Comparison of ENCODE assay signal across 15 cellular contexts in the genomic region with DNA sequence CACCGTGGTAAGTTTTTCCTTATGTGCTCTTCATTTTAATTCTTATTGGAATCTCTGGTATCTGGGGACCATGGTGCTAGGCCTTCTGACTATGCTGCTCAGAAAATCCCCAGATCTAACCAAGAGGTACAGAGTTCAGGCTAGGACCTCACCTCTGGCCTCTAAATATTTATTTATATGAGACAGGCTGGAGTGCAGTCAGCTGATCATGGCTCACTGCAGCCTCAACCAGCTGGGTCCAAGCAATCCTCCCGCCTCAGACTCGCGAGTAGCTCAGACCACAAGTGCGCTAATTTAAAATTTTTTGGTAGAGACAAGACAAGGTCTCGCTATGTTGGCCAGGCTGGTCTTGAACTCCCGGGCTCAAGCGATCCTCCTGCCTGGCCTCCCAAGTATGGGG. TPM values are rescaled to one million over a fixed set of nuclear protein-coding genes. Genes with fewer than 3 reads are reported as not detected.
DNase-seq lines count a peak whose midpoint lies in the region; ATAC-seq and TF ChIP-seq lines count a peak whose summit lies in the region.
"Had no signal": no experiment of that assay in that cellular context is flagged by ENCODE, and none has a peak within 500 bp of the region (broad histone marks: within the 10 kb centered on the region; RNA-seq: fewer than 3 reads in every experiment).

No MANE protein-coding gene starts in this region.

- no peak overlapping the region for H3K9ac ChIP-seq in colonic mucosa (ENCODE audit: low read depth in 2 of 2, low read length in 2 of 2)

- no peaks in the 10 kb centered on the region; the same call in 1 of the 2 replicates for H3K36me3 ChIP-seq in MG63
- no peaks in the 10 kb centered on the region for H3K36me3 ChIP-seq in colonic mucosa
- H3K36me3 ChIP-seq: BE2C, HAP-1 had no signal

- no peaks in the 10 kb centered on the region for H3K9me3 ChIP-seq in MG63
- H3K9me3 ChIP-seq in colonic mucosa: no peaks in the 10 kb centered on the region
- H3K9me3 ChIP-seq: A549, BE2C, Caco-2, HAP-1 had no signal

- H3K27me3 Mint-ChIP-seq in chondrocyte (ENCODE audit: low read depth): no peaks in the 10 kb centered on the region
- no peaks in the 10 kb centered on the region for H3K27me3 Mint-ChIP-seq in mesothelial cell of epicardium (ENCODE audit: low read depth)
- no peaks in the 10 kb centered on the region for H3K27me3 Mint-ChIP-seq in progenitor cell of endocrine pancreas

- H3K27ac Mint-ChIP-seq in chondrocyte (ENCODE audit: unreplicated experiment) (peak overlapping the region; percentile 54), mesothelial cell of epicardium (peak overlapping the region; percentile 71), progenitor cell of endocrine pancreas (peak overlapping the region; percentile 54)
- H3K27ac Mint-ChIP-seq: CD8-positive, alpha-beta memory T cell had no signal

- no peaks in the 10 kb centered on the region for H3K4me1 ChIP-seq in colonic mucosa
- H3K4me1 ChIP-seq: A549, BE2C, Caco-2, HAP-1 had no signal

- peaks cover 6% of the 10 kb centered on the region for H3K36me3 Mint-ChIP-seq in chondrocyte (ENCODE audit: low read depth)
- H3K36me3 Mint-ChIP-seq in mesothelial cell of epicardium: no peaks in the 10 kb centered on the region
- H3K36me3 Mint-ChIP-seq in progenitor cell of endocrine pancreas (ENCODE audit: insufficient read depth): no peaks in the 10 kb centered on the region
- H3K36me3 Mint-ChIP-seq: CD8-positive, alpha-beta memory T cell had no signal

- intact Hi-C loops in colonic mucosa (cut with DNase I): no loop called here

- H3K4me1 Mint-ChIP-seq in chondrocyte (ENCODE audit: low read depth) (peaks cover 4% of the 10 kb centered on the region), mesothelial cell of epicardium (peaks cover 57% of the 10 kb centered on the region), progenitor cell of endocrine pancreas (ENCODE audit: low read depth) (peaks cover 65% of the 10 kb centered on the region)
- H3K4me1 Mint-ChIP-seq: CD8-positive, alpha-beta memory T cell had no signal

- H3K27me3 ChIP-seq in MG63 (no peaks in the 10 kb centered on the region), colonic mucosa (no peaks in the 10 kb centered on the region)

- no peak overlapping the region for H3K4me3 ChIP-seq in MG63
- H3K4me3 ChIP-seq in colonic mucosa: no peak overlapping the region
- H3K4me3 ChIP-seq: A549, HAP-1 had no signal

- DNase-seq in chondrocyte (ENCODE audit: low spot score) (no peak), mesothelial cell of epicardium (ENCODE audit: low spot score in 2 of 2, unreplicated experiment in 2 of 2) (no peak), progenitor cell of endocrine pancreas (ENCODE audit: low spot score, unreplicated experiment) (no peak), MG63 (no peak), colonic mucosa (no peak)
- DNase-seq: BE2C; Caco-2; CD8-positive, alpha-beta memory T cell; DND-41; GF-D8; GOT3 had no signal

- no peak overlapping the region for H3K4me3 Mint-ChIP-seq in chondrocyte (ENCODE audit: unreplicated experiment)
- H3K4me3 Mint-ChIP-seq in mesothelial cell of epicardium: no peak overlapping the region
- H3K4me3 Mint-ChIP-seq in progenitor cell of endocrine pancreas (ENCODE audit: low read depth): no peak overlapping the region
- H3K4me3 Mint-ChIP-seq: CD8-positive, alpha-beta memory T cell had no signal

- no peaks in the 10 kb centered on the region for H3K9me3 Mint-ChIP-seq in chondrocyte (ENCODE audit: low read depth)
- H3K9me3 Mint-ChIP-seq in mesothelial cell of epicardium: no peaks in the 10 kb centered on the region
- no peaks in the 10 kb centered on the region for H3K9me3 Mint-ChIP-seq in progenitor cell of endocrine pancreas (ENCODE audit: low read depth)
- H3K9me3 Mint-ChIP-seq: CD8-positive, alpha-beta memory T cell had no signal

- ATAC-seq in GM21515 (IDR thresholded peaks at IDR 0.05; ENCODE audit: unreplicated experiment): no peak
- ATAC-seq in GM18502 (IDR thresholded peaks at IDR 0.05; ENCODE audit: poor library complexity, unreplicated experiment): no peak
- ATAC-seq: A549 had no signal

- TF ChIP-seq CTCF in chondrocyte (IDR thresholded peaks at IDR 0.05) (no peak), mesothelial cell of epicardium (IDR thresholded peaks at IDR 0.05; ENCODE audit: unreplicated experiment) (no peak), progenitor cell of endocrine pancreas (IDR thresholded peaks at IDR 0.05; ENCODE audit: unreplicated experiment) (no peak), colonic mucosa (IDR thresholded peaks at IDR 0.05) (no peak)

- H3K27ac ChIP-seq in colonic mucosa: no peak overlapping the region
- H3K27ac ChIP-seq: A549 had no signal

RNA-seq across cellular contexts. Expression of gene PKNOX2, which starts 38.4 kb away (rescaled TPM):
- total RNA-seq in chondrocyte (34.0 to 74.0 TPM (median 34.9 TPM) in 3 replicates), mesothelial cell of epicardium (20.4 to 23.1 TPM (median 22.2 TPM) in 3 replicates), progenitor cell of endocrine pancreas (32.8 and 39.9 TPM in 2 replicates), colonic mucosa (1 to 10 TPM in 1 of 2 donors, under 1 TPM in 1; 0.52 to 1.3 TPM)
- 0.94 and 15.3 TPM in 2 replicates for total RNA-seq in MG63 (2014; rRNA removed; shearing (Covaris generic); ENCODE audit: low replicate concordance)
- total RNA-seq: Caco-2; CD8-positive, alpha-beta memory T cell had no signal
